Comparison of ENCODE assay signal across 34 cellular contexts in genomic region chr9:119596703-119597102, GRCh38.
"Had no signal": no experiment of that assay in that cellular context is flagged by ENCODE, and none has a peak within 500 bp of the region (broad histone marks: within the 10 kb centered on the region; RNA-seq: fewer than 3 reads in every experiment).

No MANE protein-coding gene starts in this region.

- DNase-seq: Karpas-422, Kasumi-1, MG63, MM.1S, MV-4-11, NCI-H1048, NCI-H1092, NCI-H1092 treated with DMSO at 0.1 percent for 48 hours, NCI-H1105, NCI-H1105 treated with DMSO at 0.1 percent for 48 hours, NCI-H1417, NCI-H1417 treated with DMSO at 0.1 percent for 48 hours, NCI-H1436, NCI-H1436 treated with DMSO at 0.1 percent for 48 hours, NCI-H146, NCI-H1694, NCI-H1694 treated with DMSO at 0.1 percent for 48 hours, NCI-H187, NCI-H187 treated with DMSO at 0.1 percent for 48 hours, NCI-H1930, NCI-H2029, NCI-H2029 treated with DMSO at 0.1 percent for 48 hours, NCI-H2081, NCI-H2081 treated with DMSO at 0.1 percent for 48 hours, NCI-H2107, NCI-H2171, NCI-H2171 treated with DMSO at 0.1 percent for 48 hours, NCI-H2227 treated with DMSO at 0.1 percent for 48 hours, NCI-H226, NCI-H345, NCI-H446, NCI-H446 treated with DMSO at 0.1 percent for 48 hours, NCI-H510A, NCI-H510A treated with DMSO at 0.1 percent for 48 hours had no signal

- H3K27me3 ChIP-seq: MG63 had no signal

- H3K4me3 ChIP-seq: MG63 had no signal

- H3K36me3 ChIP-seq: MG63 had no signal

- H3K9me3 ChIP-seq: MG63 had no signal
